Comparison of ENCODE assay signal across 1 cellular context in genomic region chr5:159911349-159911748, GRCh38.
TF ChIP-seq lines count a peak whose summit lies in the region.

No MANE protein-coding gene starts in this region.

TF ChIP-seq in GM23338, 12 proteins besides CTCF, POLR2A, EP300 and RAD21 (continued from another document):
- TF ChIP-seq ZNF462 (CRISPR knock-in tag; IDR thresholded peaks at IDR 0.05) (no peak), CREB1 (CRISPR knock-in tag; IDR thresholded peaks at IDR 0.05; ENCODE audit: low read depth) (no peak)
